24 cellular contexts compared by ENCODE assay signal in the genomic region with DNA sequence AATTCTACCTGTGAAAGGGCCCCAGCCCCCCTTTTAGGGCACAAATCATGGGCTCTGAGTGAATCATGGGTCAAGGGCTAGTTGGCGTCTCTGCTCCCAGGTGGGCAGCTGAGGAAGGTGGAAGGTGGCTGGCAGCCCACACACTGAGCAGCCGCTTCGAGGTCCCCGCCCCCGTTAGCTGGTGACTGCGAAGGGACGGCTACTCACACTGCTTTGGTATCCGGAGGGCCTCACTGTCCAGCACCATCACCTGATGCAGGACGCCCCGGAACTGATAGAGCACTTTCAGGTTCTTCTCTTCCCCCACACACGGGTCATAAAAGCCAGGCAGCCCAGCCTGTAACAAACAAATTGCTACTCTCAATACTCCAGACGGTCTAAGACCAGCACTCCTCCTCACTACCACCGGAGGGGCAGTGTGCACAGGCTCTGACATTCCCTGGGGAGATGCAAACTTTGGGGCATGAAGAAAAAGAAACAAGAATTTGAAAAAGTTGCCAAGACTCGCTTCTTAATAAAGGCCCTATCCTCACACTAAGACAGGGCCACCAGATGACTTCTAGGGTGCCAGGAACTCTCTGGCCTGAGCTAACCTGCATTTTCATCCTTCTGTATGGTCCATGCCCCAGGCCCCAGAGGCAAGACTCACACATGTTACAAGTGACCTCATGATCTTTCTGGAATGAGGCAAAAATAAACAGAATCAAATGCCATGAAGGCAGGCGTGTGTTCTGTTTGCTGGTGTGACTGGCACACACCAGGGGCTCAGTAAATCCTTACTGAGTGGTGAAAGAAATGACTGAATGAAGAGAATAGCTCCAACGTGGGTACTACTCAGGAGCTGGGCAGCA. TPM values are rescaled to one million over a fixed set of nuclear protein-coding genes. Genes with fewer than 3 reads are reported as not detected.
DNase-seq lines count a peak whose midpoint lies in the region; ATAC-seq and TF ChIP-seq lines count a peak whose summit lies in the region.
"Had no signal": no experiment of that assay in that cellular context is flagged by ENCODE, and none has a peak within 500 bp of the region (broad histone marks: within the 10 kb centered on the region; RNA-seq: fewer than 3 reads in every experiment).

No MANE protein-coding gene starts in this region.

- TF ChIP-seq CTCF in A673 (conservative IDR thresholded peaks at IDR 0.05; ENCODE audit: low read depth, low read length) (no peak), HCT116 (IDR thresholded peaks at IDR 0.05 in 2 of 3, conservative IDR thresholded peaks at IDR 0.05 in 1 of 3; ENCODE audit: borderline replicate concordance in 1 of 3, insufficient read depth in 1 of 3, low read depth in 2 of 3, low read length in 2 of 3) (no peak), chondrocyte (IDR thresholded peaks at IDR 0.05) (peak; percentile 35)

- H2BK15ac ChIP-seq in mesenchymal stem cell (ENCODE audit: low read depth, poor library complexity, severe bottlenecking), result no peak overlapping the region

- H2BK120ac ChIP-seq in mesenchymal stem cell (ENCODE audit: low read depth, low read length), result no peak overlapping the region

- H3K4me2 ChIP-seq in HCT116 (ENCODE audit: low read length) (no peak overlapping the region), mesenchymal stem cell (ENCODE audit: low read length, poor library complexity, severe bottlenecking) (no peak overlapping the region)
- H3K4me2 ChIP-seq: KMS-11 had no signal

- DNase-seq in A673 (ENCODE audit: low spot score) (peak; percentile 21), HCT116 (ENCODE audit: low read depth, low spot score) (no peak), chondrocyte (ENCODE audit: low spot score) (no peak), mesenchymal stem cell (peak; percentile 7), HUDEP-2 (lab: John Stamatoyannopoulos, UW; ENCODE audit: unreplicated experiment in 76 of 76) (no peak), G401 (ENCODE audit: low spot score) (no peak), NCI-H1694 (lab: John Stamatoyannopoulos, UW) (no peak)
- DNase-seq: activated CD4-positive, alpha-beta memory T cell treated with anti-CD3 and anti-CD28 coated beads, Interleukin-2, amount 10 ng/mL, durations not matched to agents 7 days and 5 days; activated T-cell treated with anti-CD3 and anti-CD28 coated beads, Interleukin-2, amount 50 U/mL, for 1 hour; cortex of kidney; mesendoderm; NCI-H1092 treated with DMSO at 0.1 percent for 48 hours; PC-3; psoas muscle; stimulated activated CD4-positive, alpha-beta T cell treated with anti-CD3 and anti-CD28 coated beads, Interleukin-2, amount 100 ng/mL, for 48 hours; stomach; T-helper 17 cell; WERI-Rb-1 had no signal

- RAD21 ChIA-PET in HCT116 (lab: Charles Lee; ENCODE audit: low non-redundant PET in 1 of 2, low total read pairs in 2 of 2, uncharacterized antibody in 2 of 2, unreplicated experiment in 2 of 2), result no interaction called here

- peaks cover 5% of the 10 kb centered on the region for H3K79me1 ChIP-seq in mesenchymal stem cell (replicated peaks; ENCODE audit: low read length, poor library complexity, severe bottlenecking)

- ATAC-seq in HCT116 (0 out of 2 replicates have a peak, but pooled peaks have one; percentile 24), GM21360 (IDR thresholded peaks at IDR 0.05; ENCODE audit: unreplicated experiment) (no peak)
- ATAC-seq: natural killer cell treated with Interleukin-12 subunit alpha and Interleukin-12 subunit beta and Interleukin-15 and Interleukin-18, amount 100 ng/mL, for 72 hours; psoas muscle; T-helper 17 cell had no signal

- in situ Hi-C loops in G401 (cut with HindIII; ENCODE audit: low sequenced_read_pairs), result no loop called here

- H3K27ac ChIP-seq in A673 (ENCODE audit: low read depth, low read length, poor library complexity, severe bottlenecking), result no peak overlapping the region
- H3K27ac ChIP-seq in HCT116 (ENCODE audit: low read depth, low read length), result no peak overlapping the region
- no peak overlapping the region for H3K27ac ChIP-seq in mesenchymal stem cell (ENCODE audit: low read length, poor library complexity, severe bottlenecking)
- H3K27ac ChIP-seq: KMS-11, psoas muscle, SJCRH30, stomach, WERI-Rb-1 had no signal

- no peak overlapping the region for H2BK12ac ChIP-seq in mesenchymal stem cell (ENCODE audit: low read length in 2 of 2)

- no peaks in the 10 kb centered on the region for H4K20me1 ChIP-seq in HCT116 (ENCODE audit: insufficient read depth)

- no peak overlapping the region for H3K23ac ChIP-seq in mesenchymal stem cell (ENCODE audit: low read length in 2 of 2)

- TF ChIP-seq POLR2A in HCT116 (IDR thresholded peaks at IDR 0.05; ENCODE audit: borderline replicate concordance, extremely low read depth, insufficient read depth, insufficient read length), result no peak

- H3K36me3 ChIP-seq in A673 (ENCODE audit: insufficient read depth, low read length, poor library complexity, severe bottlenecking) (peaks cover 68% of the 10 kb centered on the region), HCT116 (ENCODE audit: control insufficient read depth in 1 of 2, insufficient read depth in 2 of 2, low read length in 2 of 2) (peaks cover 33 to 41% of the 10 kb centered on the region in 2 experiments), mesenchymal stem cell (ENCODE audit: control insufficient read depth in 1 of 2, insufficient read depth in 2 of 2, low read depth in 1 of 2, low read length in 2 of 2) (peaks cover 78 to 79% of the 10 kb centered on the region in 2 experiments)

- no peak overlapping the region for H3K14ac ChIP-seq in mesenchymal stem cell (ENCODE audit: low read length in 2 of 2)

- H4K8ac ChIP-seq in mesenchymal stem cell (ENCODE audit: low read length), result peak overlapping the region; percentile 62

- POLR2A ChIA-PET in A673 (lab: Charles Lee; ENCODE audit: low non-redundant PET) (no interaction called here), HCT116 (lab: Charles Lee) (no interaction called here)

- H3K79me2 ChIP-seq in HCT116 (ENCODE audit: insufficient read depth, low read length), result no peaks in the 10 kb centered on the region

- 87% methylated on average over 16 of the region's 16 CpGs for WGBS in mesenchymal stem cell

- H2AK5ac ChIP-seq in mesenchymal stem cell (ENCODE audit: low read length, severe bottlenecking), result no peak overlapping the region

- H3K9ac ChIP-seq in HCT116 (ENCODE audit: low read length) (no peak overlapping the region), mesenchymal stem cell (ENCODE audit: low read length) (no peak overlapping the region)
- H3K9ac ChIP-seq: KMS-11 had no signal

- peaks cover 10% of the 10 kb centered on the region for H3K4me1 Mint-ChIP-seq in chondrocyte (ENCODE audit: low read depth)
- H3K4me1 Mint-ChIP-seq: activated CD4-positive, alpha-beta memory T cell treated with anti-CD3 and anti-CD28 coated beads, Interleukin-2, amount 10 ng/mL, durations not matched to agents 7 days and 5 days; activated naive CD4-positive, alpha-beta T cell treated with anti-CD3 and anti-CD28 coated beads, Interleukin-2, amount 50 U/mL, for 24 hours; T-helper 17 cell had no signal

- BruUV-seq in A673 (replicated peaks; lab: Mats Ljungman, UMichigan), result no TSS peak
- no TSS peak for BruUV-seq in HCT116 (replicated peaks; lab: Mats Ljungman, UMichigan)

- no peaks in the 10 kb centered on the region for H3K27me3 Mint-ChIP-seq in chondrocyte (ENCODE audit: low read depth)
- H3K27me3 Mint-ChIP-seq: activated CD4-positive, alpha-beta memory T cell treated with anti-CD3 and anti-CD28 coated beads, Interleukin-2, amount 10 ng/mL, durations not matched to agents 7 days and 5 days; activated naive CD4-positive, alpha-beta T cell treated with anti-CD3 and anti-CD28 coated beads, Interleukin-2, amount 50 U/mL, for 24 hours; natural killer cell treated with Interleukin-12 subunit alpha and Interleukin-12 subunit beta and Interleukin-15 and Interleukin-18, amount 100 ng/mL, for 72 hours; T-helper 17 cell had no signal

- H2AFZ ChIP-seq in HCT116 (ENCODE audit: low read depth, low read length, poor library complexity, severe bottlenecking) (no peak overlapping the region), mesenchymal stem cell (ENCODE audit: low read depth, low read length) (no peak overlapping the region)

- H3K18ac ChIP-seq in mesenchymal stem cell (ENCODE audit: low read depth in 1 of 2, low read length in 2 of 2), result no peak overlapping the region

- intact Hi-C loops in A673 (cut with micrococcal nuclease; ENCODE audit: unreplicated experiment) (no loop called here), HCT116 (cut with micrococcal nuclease) (no loop called here)

- no peaks in the 10 kb centered on the region for H3K9me3 Mint-ChIP-seq in chondrocyte (ENCODE audit: low read depth)
- H3K9me3 Mint-ChIP-seq: activated CD4-positive, alpha-beta memory T cell treated with anti-CD3 and anti-CD28 coated beads, Interleukin-2, amount 10 ng/mL, durations not matched to agents 7 days and 5 days; activated naive CD4-positive, alpha-beta T cell treated with anti-CD3 and anti-CD28 coated beads, Interleukin-2, amount 50 U/mL, for 24 hours; natural killer cell treated with Interleukin-12 subunit alpha and Interleukin-12 subunit beta and Interleukin-15 and Interleukin-18, amount 100 ng/mL, for 72 hours had no signal

- no peak for TF ChIP-seq RAD21 in HCT116 (IDR thresholded peaks at IDR 0.05; ENCODE audit: low read depth)

- no peak overlapping the region for H3K4me3 Mint-ChIP-seq in chondrocyte (ENCODE audit: unreplicated experiment)
- H3K4me3 Mint-ChIP-seq: activated CD4-positive, alpha-beta memory T cell treated with anti-CD3 and anti-CD28 coated beads, Interleukin-2, amount 10 ng/mL, durations not matched to agents 7 days and 5 days; activated naive CD4-positive, alpha-beta T cell treated with anti-CD3 and anti-CD28 coated beads, Interleukin-2, amount 50 U/mL, for 24 hours; natural killer cell treated with Interleukin-12 subunit alpha and Interleukin-12 subunit beta and Interleukin-15 and Interleukin-18, amount 100 ng/mL, for 72 hours; T-helper 17 cell had no signal

- peaks cover 21% of the 10 kb centered on the region for H3K36me3 Mint-ChIP-seq in chondrocyte (ENCODE audit: low read depth)
- H3K36me3 Mint-ChIP-seq: natural killer cell treated with Interleukin-12 subunit alpha and Interleukin-12 subunit beta and Interleukin-15 and Interleukin-18, amount 100 ng/mL, for 72 hours had no signal

- H4K91ac ChIP-seq in mesenchymal stem cell (ENCODE audit: low read length), result no peak overlapping the region

- peak overlapping the region; percentile 57 for H3K27ac Mint-ChIP-seq in chondrocyte (ENCODE audit: unreplicated experiment)
- H3K27ac Mint-ChIP-seq: activated CD4-positive, alpha-beta memory T cell treated with anti-CD3 and anti-CD28 coated beads, Interleukin-2, amount 10 ng/mL, durations not matched to agents 7 days and 5 days; activated naive CD4-positive, alpha-beta T cell treated with anti-CD3 and anti-CD28 coated beads, Interleukin-2, amount 50 U/mL, for 24 hours; natural killer cell treated with Interleukin-12 subunit alpha and Interleukin-12 subunit beta and Interleukin-15 and Interleukin-18, amount 100 ng/mL, for 72 hours had no signal

- no peaks in the 10 kb centered on the region for H3K9me2 ChIP-seq in HCT116 (ENCODE audit: insufficient read depth)

- H3K9me3 ChIP-seq in A673 (ENCODE audit: low read depth, low read length, poor library complexity, severe bottlenecking) (no peaks in the 10 kb centered on the region), HCT116 (ENCODE audit: control insufficient read depth in 1 of 2, insufficient read depth in 1 of 2, low read depth in 1 of 2, low read length in 2 of 2) (no peaks in the 10 kb centered on the region), mesenchymal stem cell (ENCODE audit: control insufficient read depth, low read length) (no peaks in the 10 kb centered on the region)
- H3K9me3 ChIP-seq: psoas muscle, SJCRH30, stomach had no signal

- H3K4me1 ChIP-seq in A673 (ENCODE audit: insufficient read depth, low read length, poor library complexity, severe bottlenecking), result no peaks in the 10 kb centered on the region
- H3K4me1 ChIP-seq in HCT116 (ENCODE audit: control insufficient read depth in 1 of 2, insufficient read depth in 2 of 2, low read length in 2 of 2), result no peaks in the 10 kb centered on the region
- H3K4me1 ChIP-seq in mesenchymal stem cell (ENCODE audit: control insufficient read depth, insufficient read depth, low read depth, low read length), result peaks cover 2% of the 10 kb centered on the region

- H3K4me3 ChIP-seq in A673 (ENCODE audit: low read depth, low read length, poor library complexity, severe bottlenecking) (no peak overlapping the region), HCT116 (replicated peaks in 1 of 2; ENCODE audit: low read depth in 1 of 2, low read length in 2 of 2) (no peak overlapping the region), mesenchymal stem cell (ENCODE audit: insufficient read depth in 1 of 2, low read depth in 1 of 2, low read length in 2 of 2) (no peak overlapping the region)
- H3K4me3 ChIP-seq: psoas muscle, SJCRH30, skin epidermis, stomach had no signal

- no peak overlapping the region for H3K4ac ChIP-seq in mesenchymal stem cell (ENCODE audit: low read depth in 1 of 2, low read length in 2 of 2)

- H3K27me3 ChIP-seq in A673 (replicated peaks; ENCODE audit: insufficient read depth, low read depth, low read length, poor library complexity) (no peaks in the 10 kb centered on the region), HCT116 (ENCODE audit: insufficient read depth, low read length) (no peaks in the 10 kb centered on the region), mesenchymal stem cell (ENCODE audit: control insufficient read depth in 1 of 2, insufficient read depth in 1 of 2, low read length in 2 of 2) (no peaks in the 10 kb centered on the region)
- H3K27me3 ChIP-seq: SJCRH30, stomach had no signal

- no peak overlapping the region for H2BK5ac ChIP-seq in mesenchymal stem cell (ENCODE audit: low read depth, low read length, poor library complexity, severe bottlenecking)

- CTCF ChIA-PET in A673 (lab: Charles Lee), result no interaction called here
- CTCF ChIA-PET in HCT116 (lab: Charles Lee), result no interaction called here

RNA-seq across cellular contexts. Expression of a gene that starts 11.5 kb away (rescaled TPM):
- total RNA-seq in A673 (2021) (23.6 and 27.9 TPM in 2 replicates), HCT116 (2021; ENCODE audit: unreplicated experiment) (23.1 TPM), chondrocyte (12.9 to 18.2 TPM (median 14.7 TPM) in 3 replicates)
- polyA plus RNA-seq in HCT116 (2012), result 26.1 and 26.2 TPM in 2 replicates
- 13.9 TPM for polyA plus RNA-seq in mesenchymal stem cell (2013, experiment 1 of 2)
- 12.8 TPM for polyA plus RNA-seq in mesenchymal stem cell (2013, experiment 2 of 2)
- 41.9 and 44.5 TPM in 2 replicates for total RNA-seq in G401 (2014; rRNA removed; shearing (Covaris generic))

RNA-seq across cellular contexts. Expression of a gene that starts 22.6 kb away (rescaled TPM):
- 37.8 and 44.2 TPM in 2 replicates for total RNA-seq in A673 (2021)
- total RNA-seq in HCT116 (2021; ENCODE audit: unreplicated experiment), result 25.8 TPM
- polyA plus RNA-seq in HCT116 (2012), result 10.6 and 13.7 TPM in 2 replicates
- total RNA-seq in chondrocyte, result 22.2 to 25.6 TPM (median 23.9 TPM) in 3 replicates
- 16.0 TPM for polyA plus RNA-seq in mesenchymal stem cell (2013, experiment 1 of 2)
- polyA plus RNA-seq in mesenchymal stem cell (2013, experiment 2 of 2), result 15.7 TPM
- total RNA-seq in G401 (2014; rRNA removed; shearing (Covaris generic)), result 23.0 and 34.2 TPM in 2 replicates

RNA-seq across cellular contexts. Expression of a gene that starts 33.5 kb away (rescaled TPM):
- total RNA-seq in A673 (2021) (29.4 and 38.0 TPM in 2 replicates), HCT116 (2021; ENCODE audit: unreplicated experiment) (27.5 TPM), chondrocyte (34.3 to 39.6 TPM (median 38.3 TPM) in 3 replicates)
- polyA plus RNA-seq in HCT116 (2012), result 15.5 and 32.6 TPM in 2 replicates
- 10.4 TPM for polyA plus RNA-seq in mesenchymal stem cell (2013, experiment 1 of 2)
- 10.7 TPM for polyA plus RNA-seq in mesenchymal stem cell (2013, experiment 2 of 2)
- 39.6 and 44.3 TPM in 2 replicates for total RNA-seq in G401 (2014; rRNA removed; shearing (Covaris generic))

RNA-seq across cellular contexts. Expression of a gene that starts 56.3 kb away (rescaled TPM):
- total RNA-seq in A673 (2021), result 29.9 and 35.3 TPM in 2 replicates
- total RNA-seq in HCT116 (2021; ENCODE audit: unreplicated experiment), result 41.9 TPM
- 40.3 and 43.8 TPM in 2 replicates for polyA plus RNA-seq in HCT116 (2012)
- total RNA-seq in chondrocyte, result 19.9 to 27.4 TPM (median 23.7 TPM) in 3 replicates
- polyA plus RNA-seq in mesenchymal stem cell (2013, experiment 1 of 2), result 12.8 TPM
- 11.6 TPM for polyA plus RNA-seq in mesenchymal stem cell (2013, experiment 2 of 2)
- total RNA-seq in G401 (2014; rRNA removed; shearing (Covaris generic)), result 24.1 and 27.7 TPM in 2 replicates

Comparison
In these comparisons a context has a peak if more than half of its experiments do, and no peak if none do; other contexts are left out.
1. DNase-seq: peak in A673 (single experiment) and mesenchymal stem cell (single experiment); none in HCT116 (single experiment), chondrocyte (single experiment), HUDEP-2 (0 of 76), G401 (single experiment) and NCI-H1694 (single experiment).